8 cellular contexts compared by ENCODE assay signal in genomic region chr5:75511435-75512382, GRCh38. TPM values are rescaled to one million over a fixed set of nuclear protein-coding genes. Genes with fewer than 3 reads are reported as not detected.
DNase-seq lines count a peak whose midpoint lies in the region; ATAC-seq and TF ChIP-seq lines count a peak whose summit lies in the region.

Gene CERT1, minus strand, starts transcription at chr5:75511629. Its CDS starts 422 bp downstream, at chr5:75511207.
Gene POLK, plus strand, starts transcription at chr5:75511891.

- H3K27me3 Mint-ChIP-seq in activated naive CD8-positive, alpha-beta T cell = no peaks in the 10 kb centered on the region

- no peaks in the 10 kb centered on the region for H3K27me3 ChIP-seq in osteoblast (ENCODE audit: insufficient read depth, low read length)
- no peaks in the 10 kb centered on the region for H3K27me3 ChIP-seq in thoracic aorta (replicated peaks; ENCODE audit: insufficient read depth)

- H3K27ac Mint-ChIP-seq in activated naive CD8-positive, alpha-beta T cell = peak within 1 kb of the TSS; percentile 93

- CTCF ChIA-PET in GM10248 (lab: Yijun Ruan, JAX) = interaction anchor here (1.5 kb wide), 1 partner anchor 169 kb away, joined by 5 read pairs; no protein-coding TSS in a partner anchor

- DNase-seq in GM10248 (ENCODE audit: extremely low spot score) (peak; percentile 95), NCI-H1105 (lab: John Stamatoyannopoulos, UW) (peak; percentile 92), SKM-1 treated with dmso at 0.1 percent for 144 hours (lab: John Stamatoyannopoulos, UW; ENCODE audit: unreplicated experiment) (peak; percentile 97), glomerular visceral epithelial cell (ENCODE audit: extremely low spot score) (peak; percentile 99), osteoblast (ENCODE audit: insufficient read length, low spot score, missing footprints) (peak; percentile 98), thoracic aorta (ENCODE audit: low spot score) (peak; percentile 96)

- H3K4me2 ChIP-seq in osteoblast (ENCODE audit: insufficient read depth, low read length) = peak within 1 kb of the TSS; percentile 90

- H3K36me3 Mint-ChIP-seq in activated naive CD8-positive, alpha-beta T cell = peaks cover 2% of the 10 kb centered on the region

- peaks cover 19% of the 10 kb centered on the region for H4K20me1 ChIP-seq in osteoblast (ENCODE audit: insufficient read depth, low read length)

- H3K27ac ChIP-seq in osteoblast (ENCODE audit: low read depth, low read length) (peak within 1 kb of the TSS; percentile 94), thoracic aorta (peak within 1 kb of the TSS; percentile 90)

- ATAC-seq in HG02623 (IDR thresholded peaks at IDR 0.05; ENCODE audit: unreplicated experiment) = peak; percentile 77
- peak; percentile 99 for ATAC-seq in thoracic aorta (ENCODE audit: insufficient number of reproducible peaks, low FRiP score, low read depth)

- H3K9me3 Mint-ChIP-seq in activated naive CD8-positive, alpha-beta T cell (ENCODE audit: low read depth) = peaks cover 4% of the 10 kb centered on the region

- peaks cover 96% of the 10 kb centered on the region for H3K79me2 ChIP-seq in osteoblast (ENCODE audit: insufficient read depth, low read length)

- POLR2A ChIA-PET in GM10248 (lab: Yijun Ruan, JAX) = no interaction called here

- peak within 1 kb of the TSS; percentile 93 for H3K4me3 ChIP-seq in osteoblast (ENCODE audit: insufficient read depth, low read length)
- H3K4me3 ChIP-seq in thoracic aorta = peak within 1 kb of the TSS; percentile 90

- H2AFZ ChIP-seq in osteoblast (ENCODE audit: low read length) = peak within 1 kb of the TSS; percentile 97

- H3K4me1 Mint-ChIP-seq in activated naive CD8-positive, alpha-beta T cell (ENCODE audit: low read depth) = peaks cover 57% of the 10 kb centered on the region

- H3K9me3 ChIP-seq in osteoblast (ENCODE audit: low read depth, low read length) (no peaks in the 10 kb centered on the region), thoracic aorta (no peaks in the 10 kb centered on the region)

- H3K4me3 Mint-ChIP-seq in activated naive CD8-positive, alpha-beta T cell = peak within 1 kb of the TSS; percentile 94

- H3K36me3 ChIP-seq in osteoblast (ENCODE audit: insufficient read depth, low read length) (peaks cover 4% of the 10 kb centered on the region), thoracic aorta (no peaks in the 10 kb centered on the region)

- peaks cover 18% of the 10 kb centered on the region for H3K4me1 ChIP-seq in osteoblast (ENCODE audit: insufficient read depth, low read length)
- peaks cover 32 to 33% of the 10 kb centered on the region in 2 donors for H3K4me1 ChIP-seq in thoracic aorta (ENCODE audit: control insufficient read depth in 1 of 2, low read depth in 2 of 2)

- TF ChIP-seq CTCF in GM10248 (IDR thresholded peaks at IDR 0.05; ENCODE audit: control extremely low read depth, extremely low read depth, low read depth, missing control alignments) (no peak), osteoblast (IDR thresholded peaks at IDR 0.05; ENCODE audit: extremely low read depth, low read depth, low read length) (no peak), thoracic aorta (IDR thresholded peaks at IDR 0.05) (no peak)

RNA-seq across cellular contexts. Expression of gene CERT1, which starts in this region (rescaled TPM):
- total RNA-seq in osteoblast = 50.3 and 58.6 TPM in 2 replicates
- total RNA-seq in thoracic aorta = 10 to 100 TPM; 21.1 to 43.7 TPM

RNA-seq across cellular contexts. Expression of gene POLK, which starts in this region (rescaled TPM):
- total RNA-seq in osteoblast (34.7 and 36.8 TPM in 2 replicates), thoracic aorta (10 to 100 TPM; 48.2 to 51.4 TPM)

Comparison
In these comparisons a context has a peak if more than half of its experiments do, and no peak if none do; other contexts are left out.
1. Peak in every context shown above with its lines: DNase-seq, ATAC-seq, H3K4me3 ChIP-seq and H3K27ac ChIP-seq.